8 cellular contexts compared by ENCODE assay signal in the genomic region with DNA sequence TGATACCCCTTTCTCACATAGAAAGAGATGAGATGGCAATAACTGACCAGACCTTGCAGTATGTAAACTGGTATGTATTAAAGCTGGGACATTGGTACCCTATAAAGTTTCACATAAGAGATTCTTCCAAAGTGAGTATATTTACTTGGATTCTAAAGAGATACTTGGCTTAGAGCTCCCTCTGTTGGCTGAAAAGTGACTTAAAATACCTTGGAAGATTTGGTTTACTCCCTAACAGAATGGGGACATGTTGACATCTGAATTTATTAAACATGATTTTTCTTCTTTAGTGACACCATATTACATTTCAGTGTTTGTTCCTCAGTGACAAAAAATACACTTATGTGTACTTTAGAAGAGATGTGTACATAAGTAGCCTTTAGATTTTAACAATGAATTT. TPM values are rescaled to one million over a fixed set of nuclear protein-coding genes. Genes with fewer than 3 reads are reported as not detected.
DNase-seq lines count a peak whose midpoint lies in the region; ATAC-seq and TF ChIP-seq lines count a peak whose summit lies in the region.

No MANE protein-coding gene starts in this region.

- H3K27me3 ChIP-seq in heart right ventricle (peaks cover 0 to 51% (median 0%) of the 10 kb centered on the region in 7 donors), SJCRH30 (no peaks in the 10 kb centered on the region), esophagus squamous epithelium (no peaks in the 10 kb centered on the region), ovary (no peaks in the 10 kb centered on the region)

- no peaks in the 10 kb centered on the region for H3K9me3 ChIP-seq in heart right ventricle
- H3K9me3 ChIP-seq in SJCRH30 (replicated peaks): no peaks in the 10 kb centered on the region
- no peaks in the 10 kb centered on the region for H3K9me3 ChIP-seq in esophagus squamous epithelium
- H3K9me3 ChIP-seq in ovary: no peaks in the 10 kb centered on the region

- DNase-seq in heart right ventricle (peak in 1 of 2 donors; percentile 32), left cardiac atrium (no peak), MV-4-11 (lab: John Stamatoyannopoulos, UW) (peak; percentile 30), SJCRH30 (peak; percentile 3 to 67), esophagus squamous epithelium (lab: John Stamatoyannopoulos, UW) (no peak), ovary (no peak)
- DNase-seq in stimulated activated CD8-positive, alpha-beta memory T cell treated with anti-CD3 and anti-CD28 coated beads, Interleukin-4, amount 100 ng/mL, for 48 hours: no peak

- TF ChIP-seq EP300 in ovary (IDR thresholded peaks at IDR 0.05): no peak

- TF ChIP-seq CTCF in heart right ventricle (IDR thresholded peaks at IDR 0.05) (peak; percentile 24 to 73 (median 59)), esophagus squamous epithelium (IDR thresholded peaks at IDR 0.05) (peak in 5 of 6 experiments; percentile 40 to 54 (median 45)), ovary (IDR thresholded peaks at IDR 0.05) (peak; percentile 29 to 50 (median 33))

- H3K27ac ChIP-seq in heart right ventricle (no peak overlapping the region), SJCRH30 (no peak overlapping the region), esophagus squamous epithelium (no peak overlapping the region), ovary (no peak overlapping the region)

- intact Hi-C loops in heart right ventricle (cut with DNase I): loop anchor here in 5 of 10 donors (1.0 to 10.0 kb wide), 5 partner anchors 126 to 276 kb away; a partner anchor contains a TSS
- intact Hi-C loops in left cardiac atrium (cut with DNase I): loop anchor here in 1 of 2 donors (5.0 kb wide), 1 partner anchor 128 kb away; no protein-coding TSS in a partner anchor
- intact Hi-C loops in esophagus squamous epithelium (cut with DNase I): no loop called here
- intact Hi-C loops in ovary (cut with DNase I): loop anchor here in 1 of 4 donors (10.0 kb wide), 1 partner anchor 276 kb away; a partner anchor contains a TSS

- no peaks in the 10 kb centered on the region for H3K4me1 ChIP-seq in heart right ventricle
- H3K4me1 ChIP-seq in SJCRH30: no peaks in the 10 kb centered on the region
- no peaks in the 10 kb centered on the region for H3K4me1 ChIP-seq in esophagus squamous epithelium
- no peaks in the 10 kb centered on the region for H3K4me1 ChIP-seq in ovary (ENCODE audit: insufficient read depth)

- H3K36me3 ChIP-seq in heart right ventricle: peaks cover 0 to 23% (median 0%) of the 10 kb centered on the region in 9 donors
- no peaks in the 10 kb centered on the region for H3K36me3 ChIP-seq in SJCRH30
- peaks cover 0 to 12% (median 0%) of the 10 kb centered on the region in 3 donors for H3K36me3 ChIP-seq in esophagus squamous epithelium
- H3K36me3 ChIP-seq in ovary: no peaks in the 10 kb centered on the region

- TF ChIP-seq POLR2A in esophagus squamous epithelium (IDR thresholded peaks at IDR 0.05) (no peak), ovary (IDR thresholded peaks at IDR 0.05) (no peak)

- H3K4me3 ChIP-seq in heart right ventricle (no peak overlapping the region), SJCRH30 (no peak overlapping the region), esophagus squamous epithelium (no peak overlapping the region), ovary (no peak overlapping the region)

- ATAC-seq in heart right ventricle: peak in 1 of 8 donors; percentile 33
- no peak for ATAC-seq in left cardiac atrium
- ATAC-seq in GM19324 (IDR thresholded peaks at IDR 0.05; ENCODE audit: low FRiP score, unreplicated experiment): no peak

RNA-seq across cellular contexts. Expression of a gene that starts 47.9 kb away (rescaled TPM):
- total RNA-seq in heart right ventricle (10 to 100 TPM; 15.8 to 29.2 (median 23.8) TPM), left cardiac atrium (10 to 100 TPM in 1 of 2 donors, 1 to 10 TPM in 1; 9.3 to 13.9 TPM), esophagus squamous epithelium (1 to 10 TPM in 1 of 4 donors, under 1 TPM in 2, not detected in 1; 0.44 to 3.8 (median 0.75) TPM), ovary (10 to 100 TPM in 6 of 7 donors, 1 to 10 TPM in 1; 6.8 to 47.0 (median 16.5) TPM)
- polyA plus RNA-seq in heart right ventricle (10 to 100 TPM in 1 of 2 donors, 1 to 10 TPM in 1; 2.1 to 10.5 TPM), ovary (10 to 100 TPM; 15.6 to 49.4 TPM)
- not detected in 2 replicates for total RNA-seq in SJCRH30 (2014; rRNA removed; shearing (Covaris generic))

Comparison
In these comparisons a context has a peak if more than half of its experiments do, and no peak if none do; other contexts are left out.
1. DNase-seq: peak in MV-4-11 (single experiment) and SJCRH30 (2 of 2); none in left cardiac atrium (single experiment), esophagus squamous epithelium (single experiment), ovary (0 of 5) and stimulated activated CD8-positive, alpha-beta memory T cell treated with anti-CD3 and anti-CD28 coated beads, Interleukin-4, amount 100 ng/mL, for 48 hours (single experiment).
2. Peak in every context shown above with its lines, with median percentiles within 50 percentile points of each other: CTCF ChIP-seq.